In the genomic region with DNA sequence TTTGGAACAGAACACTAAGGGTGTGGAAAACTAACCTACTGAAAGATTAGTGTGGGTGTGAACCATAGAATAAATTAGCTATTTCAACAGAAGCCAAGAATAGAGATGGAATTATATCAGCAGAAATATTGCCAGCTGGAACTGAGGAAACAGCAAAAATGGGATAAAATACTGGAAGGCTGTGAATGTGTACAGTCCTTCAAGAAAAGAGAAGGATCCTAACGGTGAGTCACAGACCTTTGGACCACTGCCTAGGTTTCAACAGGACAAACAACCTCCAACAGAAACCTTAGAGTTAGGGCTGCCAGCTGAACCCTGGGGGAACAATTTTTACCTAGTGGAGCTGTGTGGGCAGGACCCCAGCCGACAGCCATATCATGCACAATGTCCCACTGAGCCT, we compare ENCODE assay signal across 31 cellular contexts.
"Had no signal": no experiment of that assay in that cellular context is flagged by ENCODE, and none has a peak within 500 bp of the region (broad histone marks: within the 10 kb centered on the region; RNA-seq: fewer than 3 reads in every experiment).

No MANE protein-coding gene starts in this region.

- H3K9ac ChIP-seq: parathyroid adenoma had no signal

- H3K9me3 ChIP-seq: gastrocnemius medialis, neutrophil, suprapubic skin, tibial nerve, uterus had no signal

- H3K27me3 ChIP-seq: gastrocnemius medialis, neutrophil, suprapubic skin, tibial nerve, uterus had no signal

- H3K27me3 Mint-ChIP-seq: activated naive CD8-positive, alpha-beta T cell treated with anti-CD3 and anti-CD28 coated beads, Interleukin-2, amount 10 ng/mL, durations not matched to agents 7 days and 5 days; brain; memory B cell; stimulated activated naive CD8-positive, alpha-beta T cell treated with anti-CD3 and anti-CD28 coated beads, Interleukin-15, amount 100 ng/mL, for 72 hours had no signal

- H3K4me1 ChIP-seq: gastrocnemius medialis, parathyroid adenoma, suprapubic skin, tibial nerve, uterus had no signal

- H3K79me2 ChIP-seq: parathyroid adenoma had no signal

- H3K27ac Mint-ChIP-seq: activated naive CD8-positive, alpha-beta T cell treated with anti-CD3 and anti-CD28 coated beads, Interleukin-2, amount 10 ng/mL, durations not matched to agents 7 days and 5 days; activated T-helper 2 cell treated with anti-CD3 and anti-CD28 coated beads, Interferon-gamma antibody, Interleukin-2, Interleukin-4, amounts not matched to agents 10 μg/mL and 5 μg/mL and 100 μg/mL, durations not matched to agents 14 hours and 24 hours and 36 hours; brain; memory B cell; stimulated activated effector memory CD8-positive, alpha-beta T cell treated with anti-CD3 and anti-CD28 coated beads, Interleukin-12 subunit alpha, Interleukin-12 subunit beta, amount 100 ng/mL, for 72 hours; stimulated activated naive CD8-positive, alpha-beta T cell treated with anti-CD3 and anti-CD28 coated beads, Interleukin-15, amount 100 ng/mL, for 72 hours; T-helper 1 cell treated with Interleukin-12 subunit alpha and Interleukin-12 subunit beta and Interleukin-4 antibody, amounts not matched to agents 30 μg/mL and 1 μg/mL, for 36 hours had no signal

- ATAC-seq: activated T-cell treated with anti-CD3 and anti-CD28 coated beads, Interleukin-2, amount 50 U/mL, for 4 hours; esophagus mucosa; gastrocnemius medialis; sciatic nerve; stimulated activated effector memory CD8-positive, alpha-beta T cell treated with anti-CD3 and anti-CD28 coated beads, Interleukin-12 subunit alpha, Interleukin-12 subunit beta, amount 100 ng/mL, for 72 hours; stimulated activated naive CD8-positive, alpha-beta T cell treated with anti-CD3 and anti-CD28 coated beads, Interleukin-15, amount 100 ng/mL, for 72 hours had no signal

- H3K4me3 ChIP-seq: gastrocnemius medialis, suprapubic skin, tibial nerve, uterus had no signal

- H3K9me3 Mint-ChIP-seq: activated naive CD8-positive, alpha-beta T cell treated with anti-CD3 and anti-CD28 coated beads, Interleukin-2, amount 10 ng/mL, durations not matched to agents 7 days and 5 days; nephron had no signal

- H2AFZ ChIP-seq: parathyroid adenoma had no signal

- H3K4me1 Mint-ChIP-seq: activated naive CD8-positive, alpha-beta T cell treated with anti-CD3 and anti-CD28 coated beads, Interleukin-2, amount 10 ng/mL, durations not matched to agents 7 days and 5 days; brain; memory B cell; nephron; stimulated activated effector memory CD8-positive, alpha-beta T cell treated with anti-CD3 and anti-CD28 coated beads, Interleukin-12 subunit alpha, Interleukin-12 subunit beta, amount 100 ng/mL, for 72 hours; stimulated activated naive CD8-positive, alpha-beta T cell treated with anti-CD3 and anti-CD28 coated beads, Interleukin-15, amount 100 ng/mL, for 72 hours had no signal

- H3K4me3 Mint-ChIP-seq: activated naive CD8-positive, alpha-beta T cell treated with anti-CD3 and anti-CD28 coated beads, Interleukin-2, amount 10 ng/mL, durations not matched to agents 7 days and 5 days; activated T-cell treated with anti-CD3 and anti-CD28 coated beads, Interleukin-2, amount 50 U/mL, for 4 hours; brain; memory B cell; nephron; stimulated activated effector memory CD8-positive, alpha-beta T cell treated with anti-CD3 and anti-CD28 coated beads, Interleukin-12 subunit alpha, Interleukin-12 subunit beta, amount 100 ng/mL, for 72 hours; stimulated activated naive CD8-positive, alpha-beta T cell treated with anti-CD3 and anti-CD28 coated beads, Interleukin-15, amount 100 ng/mL, for 72 hours; T-helper 1 cell treated with Interleukin-12 subunit alpha and Interleukin-12 subunit beta and Interleukin-4 antibody, amounts not matched to agents 30 μg/mL and 1 μg/mL, for 36 hours had no signal

- H3K36me3 Mint-ChIP-seq: activated naive CD8-positive, alpha-beta T cell treated with anti-CD3 and anti-CD28 coated beads, Interleukin-2, amount 10 ng/mL, durations not matched to agents 7 days and 5 days; brain; memory B cell; stimulated activated effector memory CD8-positive, alpha-beta T cell treated with anti-CD3 and anti-CD28 coated beads, Interleukin-12 subunit alpha, Interleukin-12 subunit beta, amount 100 ng/mL, for 72 hours had no signal

- DNase-seq: activated CD4-positive, alpha-beta T cell treated with anti-CD3 and anti-CD28 coated beads for 4 hours; activated CD4-positive, alpha-beta T cell treated with anti-CD3 and anti-CD28 coated beads, Interleukin-2, amount 50 U/mL, for 48 hours; activated CD4-positive, CD25-positive, alpha-beta regulatory T cell; activated CD8-positive, alpha-beta memory T cell treated with anti-CD3 and anti-CD28 coated beads, Interleukin-2, amount 50 U/mL, for 48 hours; activated naive CD4-positive, alpha-beta T cell treated with Interleukin-2 at 50 U/mL for 16 hours; activated naive CD8-positive, alpha-beta T cell treated with anti-CD3 and anti-CD28 coated beads, Interleukin-2, amount 10 ng/mL, durations not matched to agents 7 days and 5 days; activated T-cell treated with anti-CD3 and anti-CD28 coated beads, Interleukin-2, amount 50 U/mL, for 4 hours; amniotic stem cell; dermis blood vessel endothelial cell; effector CD8-positive, alpha-beta T cell; gastrocnemius medialis; hypothalamus; islet precursor cell; left cardiac atrium; small intestine; stimulated activated CD4-positive, alpha-beta T cell treated with anti-CD3 and anti-CD28 coated beads, Interleukin-2, amount 100 ng/mL, for 24 hours; stimulated activated naive CD8-positive, alpha-beta T cell treated with anti-CD3 and anti-CD28 coated beads, Interleukin-15, amount 100 ng/mL, for 72 hours; T1000; uterus had no signal

- H3K36me3 ChIP-seq: gastrocnemius medialis, neutrophil, suprapubic skin, tibial nerve, uterus had no signal

- H3K27ac ChIP-seq: gastrocnemius medialis, neutrophil, parathyroid adenoma, suprapubic skin, tibial nerve, uterus had no signal
